1 cellular context compared by ENCODE assay signal in the genomic region with DNA sequence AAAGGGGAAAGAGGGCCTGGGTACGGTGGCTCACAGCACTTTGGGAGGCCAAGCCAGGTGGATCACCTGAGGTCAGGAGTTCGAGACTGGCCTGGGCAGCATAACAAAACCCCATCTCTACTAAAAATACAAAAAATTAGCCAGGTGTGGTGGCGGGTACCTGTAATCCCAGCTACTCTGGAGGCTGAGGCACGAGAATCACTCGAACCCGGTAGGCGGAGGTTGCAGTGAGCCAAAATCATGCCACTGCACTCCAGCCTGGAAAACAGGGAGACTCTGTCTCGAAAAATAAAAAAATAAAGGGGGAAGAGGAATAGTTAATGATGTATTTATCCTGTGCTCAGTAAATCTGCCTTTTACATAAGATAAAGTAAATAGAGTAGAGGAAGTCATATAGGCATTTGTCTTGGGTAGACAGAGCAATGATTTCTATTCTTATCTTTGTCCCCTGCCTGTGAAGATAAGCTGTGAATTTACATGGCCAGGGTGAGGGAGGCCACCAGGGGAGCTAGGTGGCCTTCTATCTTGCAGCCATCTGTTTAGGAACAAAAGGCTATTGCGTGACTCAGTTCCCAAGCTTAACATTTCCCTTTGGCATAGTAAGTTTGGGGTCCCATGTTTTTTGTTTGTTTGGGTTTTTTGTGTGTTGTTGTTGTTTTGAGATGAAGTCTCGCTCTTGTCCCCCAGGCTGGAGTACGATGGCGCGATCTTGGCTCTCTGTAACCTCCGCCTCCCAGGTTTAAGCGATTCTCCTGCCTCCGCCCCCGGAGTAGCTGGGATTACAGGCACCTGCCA.
TF ChIP-seq lines count a peak whose summit lies in the region.

No MANE protein-coding gene starts in this region.

TF ChIP-seq in K562, 482 proteins besides CTCF, POLR2A, EP300 and RAD21 (continued from another document and continues in another):
- TF ChIP-seq, protein P1, sequence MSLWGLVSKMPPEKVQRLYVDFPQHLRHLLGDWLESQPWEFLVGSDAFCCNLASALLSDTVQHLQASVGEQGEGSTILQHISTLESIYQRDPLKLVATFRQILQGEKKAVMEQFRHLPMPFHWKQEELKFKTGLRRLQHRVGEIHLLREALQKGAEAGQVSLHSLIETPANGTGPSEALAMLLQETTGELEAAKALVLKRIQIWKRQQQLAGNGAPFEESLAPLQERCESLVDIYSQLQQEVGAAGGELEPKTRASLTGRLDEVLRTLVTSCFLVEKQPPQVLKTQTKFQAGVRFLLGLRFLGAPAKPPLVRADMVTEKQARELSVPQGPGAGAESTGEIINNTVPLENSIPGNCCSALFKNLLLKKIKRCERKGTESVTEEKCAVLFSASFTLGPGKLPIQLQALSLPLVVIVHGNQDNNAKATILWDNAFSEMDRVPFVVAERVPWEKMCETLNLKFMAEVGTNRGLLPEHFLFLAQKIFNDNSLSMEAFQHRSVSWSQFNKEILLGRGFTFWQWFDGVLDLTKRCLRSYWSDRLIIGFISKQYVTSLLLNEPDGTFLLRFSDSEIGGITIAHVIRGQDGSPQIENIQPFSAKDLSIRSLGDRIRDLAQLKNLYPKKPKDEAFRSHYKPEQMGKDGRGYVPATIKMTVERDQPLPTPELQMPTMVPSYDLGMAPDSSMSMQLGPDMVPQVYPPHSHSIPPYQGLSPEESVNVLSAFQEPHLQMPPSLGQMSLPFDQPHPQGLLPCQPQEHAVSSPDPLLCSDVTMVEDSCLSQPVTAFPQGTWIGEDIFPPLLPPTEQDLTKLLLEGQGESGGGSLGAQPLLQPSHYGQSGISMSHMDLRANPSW (CRISPR knock-in tag; IDR thresholded peaks at IDR 0.05): no peak
- TF ChIP-seq, protein P2, sequence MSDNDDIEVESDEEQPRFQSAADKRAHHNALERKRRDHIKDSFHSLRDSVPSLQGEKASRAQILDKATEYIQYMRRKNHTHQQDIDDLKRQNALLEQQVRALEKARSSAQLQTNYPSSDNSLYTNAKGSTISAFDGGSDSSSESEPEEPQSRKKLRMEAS (CRISPR knock-in tag; IDR thresholded peaks at IDR 0.05): no peak
- TF ChIP-seq GABPA (tag; conservative IDR thresholded peaks at IDR 0.05; ENCODE audit: low read depth) (no peak), ZNF140 (CRISPR knock-in tag; IDR thresholded peaks at IDR 0.05) (no peak), SMARCB1 (IDR thresholded peaks at IDR 0.05; ENCODE audit: insufficient read length, low read depth) (no peak), ZNF444 (CRISPR knock-in tag; IDR thresholded peaks at IDR 0.05) (no peak), POLR2B (IDR thresholded peaks at IDR 0.05; ENCODE audit: low read depth, partially characterized antibody) (no peak), KAT2B (IDR thresholded peaks at IDR 0.05; ENCODE audit: low read depth, low read length) (no peak), BCOR (IDR thresholded peaks at IDR 0.05) (peak; percentile 85), CAMTA2 (CRISPR knock-in tag; conservative IDR thresholded peaks at IDR 0.05) (no peak), GTF2A2 (tag; IDR thresholded peaks at IDR 0.05) (no peak), MTA1 (IDR thresholded peaks at IDR 0.05; ENCODE audit: borderline replicate concordance) (peak; percentile 71; the same call in 1 of the 2 replicates), TAF7 (tag; IDR thresholded peaks at IDR 0.05) (no peak), GTF2F1 (IDR thresholded peaks at IDR 0.05; ENCODE audit: low read depth, low read length) (no peak), ZNF551 (CRISPR knock-in tag; IDR thresholded peaks at IDR 0.05) (no peak), KLF1 (tag; IDR thresholded peaks at IDR 0.05) (no peak), BDP1 (IDR thresholded peaks at IDR 0.05; ENCODE audit: insufficient read depth, insufficient read length) (no peak), SMC3 (conservative IDR thresholded peaks at IDR 0.05; ENCODE audit: insufficient read depth, low read depth, low read length) (no peak), CHCHD3 (CRISPR knock-in tag; IDR thresholded peaks at IDR 0.05) (no peak), MEF2A (IDR thresholded peaks at IDR 0.05; ENCODE audit: control insufficient read depth, low read depth, low read length) (no peak), ZNF76 (CRISPR knock-in tag; IDR thresholded peaks at IDR 0.05; ENCODE audit: borderline replicate concordance) (no peak), KAT8 (IDR thresholded peaks at IDR 0.05; ENCODE audit: low read depth) (no peak), NFIC (IDR thresholded peaks at IDR 0.05) (peak; percentile 79), ZFP1 (CRISPR knock-in tag; IDR thresholded peaks at IDR 0.05) (no peak), TBL1XR1 (IDR thresholded peaks at IDR 0.05; ENCODE audit: low read length in 2 of 2) (peak in 1 of 2 experiments; percentile 92; a peak in 2 of 4 replicates), XRCC4 (IDR thresholded peaks at IDR 0.05; ENCODE audit: extremely low read depth, insufficient read depth, insufficient read length) (no peak), RBFOX2 (IDR thresholded peaks at IDR 0.05; ENCODE audit: low read depth, low read length) (no peak), PHF8 (IDR thresholded peaks at IDR 0.05; ENCODE audit: borderline replicate concordance, low read length) (no peak), POLR3A (IDR thresholded peaks at IDR 0.05; ENCODE audit: borderline replicate concordance, extremely low read depth, insufficient read depth, insufficient read length) (no peak), ZNF583 (CRISPR knock-in tag; IDR thresholded peaks at IDR 0.05) (0 out of 2 replicates have a peak, but pooled peaks have one; percentile 29), ZKSCAN1 (IDR thresholded peaks at IDR 0.05; ENCODE audit: low read depth, low read length) (no peak), SMAD4 (CRISPR knock-in tag; conservative IDR thresholded peaks at IDR 0.05) (peak; percentile 95), MYNN (IDR thresholded peaks at IDR 0.05) (peak; percentile 21; the same call in 1 of the 2 replicates), MYNN (CRISPR knock-in tag; IDR thresholded peaks at IDR 0.05) (no peak), SETDB1 (IDR thresholded peaks at IDR 0.05; ENCODE audit: low read length) (no peak), ILK (tag; IDR thresholded peaks at IDR 0.05; ENCODE audit: borderline replicate concordance, low read depth) (no peak), RBBP5 (IDR thresholded peaks at IDR 0.05; ENCODE audit: borderline replicate concordance, insufficient read depth, low read length, poor library complexity, severe bottlenecking) (no peak), ADNP (tag; IDR thresholded peaks at IDR 0.05) (peak; percentile 88), NBN (IDR thresholded peaks at IDR 0.05; ENCODE audit: low read depth) (peak; percentile 41; the same call in 1 of the 2 replicates), YBX1 (IDR thresholded peaks at IDR 0.05) (no peak), ZNF41 (CRISPR knock-in tag; conservative IDR thresholded peaks at IDR 0.05) (no peak), CBX8 (IDR thresholded peaks at IDR 0.05; ENCODE audit: borderline replicate concordance, extremely low read depth, low read depth, low read length, poor library complexity, severe bottlenecking) (no peak), SMARCE1 (IDR thresholded peaks at IDR 0.05) (peak; percentile 90)
- TF ChIP-seq, protein P3, sequence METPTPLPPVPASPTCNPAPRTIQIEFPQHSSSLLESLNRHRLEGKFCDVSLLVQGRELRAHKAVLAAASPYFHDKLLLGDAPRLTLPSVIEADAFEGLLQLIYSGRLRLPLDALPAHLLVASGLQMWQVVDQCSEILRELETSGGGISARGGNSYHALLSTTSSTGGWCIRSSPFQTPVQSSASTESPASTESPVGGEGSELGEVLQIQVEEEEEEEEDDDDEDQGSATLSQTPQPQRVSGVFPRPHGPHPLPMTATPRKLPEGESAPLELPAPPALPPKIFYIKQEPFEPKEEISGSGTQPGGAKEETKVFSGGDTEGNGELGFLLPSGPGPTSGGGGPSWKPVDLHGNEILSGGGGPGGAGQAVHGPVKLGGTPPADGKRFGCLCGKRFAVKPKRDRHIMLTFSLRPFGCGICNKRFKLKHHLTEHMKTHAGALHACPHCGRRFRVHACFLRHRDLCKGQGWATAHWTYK (CRISPR knock-in tag; IDR thresholded peaks at IDR 0.05): peak; percentile 37; the same call in 1 of the 2 replicates
- TF ChIP-seq, protein P4, sequence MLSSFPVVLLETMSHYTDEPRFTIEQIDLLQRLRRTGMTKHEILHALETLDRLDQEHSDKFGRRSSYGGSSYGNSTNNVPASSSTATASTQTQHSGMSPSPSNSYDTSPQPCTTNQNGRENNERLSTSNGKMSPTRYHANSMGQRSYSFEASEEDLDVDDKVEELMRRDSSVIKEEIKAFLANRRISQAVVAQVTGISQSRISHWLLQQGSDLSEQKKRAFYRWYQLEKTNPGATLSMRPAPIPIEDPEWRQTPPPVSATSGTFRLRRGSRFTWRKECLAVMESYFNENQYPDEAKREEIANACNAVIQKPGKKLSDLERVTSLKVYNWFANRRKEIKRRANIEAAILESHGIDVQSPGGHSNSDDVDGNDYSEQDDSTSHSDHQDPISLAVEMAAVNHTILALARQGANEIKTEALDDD (IDR thresholded peaks at IDR 0.05): no peak
- TF ChIP-seq, protein P5, sequence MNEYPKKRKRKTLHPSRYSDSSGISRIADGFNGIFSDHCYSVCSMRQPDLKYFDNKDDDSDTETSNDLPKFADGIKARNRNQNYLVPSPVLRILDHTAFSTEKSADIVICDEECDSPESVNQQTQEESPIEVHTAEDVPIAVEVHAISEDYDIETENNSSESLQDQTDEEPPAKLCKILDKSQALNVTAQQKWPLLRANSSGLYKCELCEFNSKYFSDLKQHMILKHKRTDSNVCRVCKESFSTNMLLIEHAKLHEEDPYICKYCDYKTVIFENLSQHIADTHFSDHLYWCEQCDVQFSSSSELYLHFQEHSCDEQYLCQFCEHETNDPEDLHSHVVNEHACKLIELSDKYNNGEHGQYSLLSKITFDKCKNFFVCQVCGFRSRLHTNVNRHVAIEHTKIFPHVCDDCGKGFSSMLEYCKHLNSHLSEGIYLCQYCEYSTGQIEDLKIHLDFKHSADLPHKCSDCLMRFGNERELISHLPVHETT (CRISPR knock-in tag; conservative IDR thresholded peaks at IDR 0.05 in 1 of 2, IDR thresholded peaks at IDR 0.05 in 1 of 2): peak in 1 of 2 experiments; percentile 80; a peak in 2 of 4 replicates
- TF ChIP-seq, protein P6, sequence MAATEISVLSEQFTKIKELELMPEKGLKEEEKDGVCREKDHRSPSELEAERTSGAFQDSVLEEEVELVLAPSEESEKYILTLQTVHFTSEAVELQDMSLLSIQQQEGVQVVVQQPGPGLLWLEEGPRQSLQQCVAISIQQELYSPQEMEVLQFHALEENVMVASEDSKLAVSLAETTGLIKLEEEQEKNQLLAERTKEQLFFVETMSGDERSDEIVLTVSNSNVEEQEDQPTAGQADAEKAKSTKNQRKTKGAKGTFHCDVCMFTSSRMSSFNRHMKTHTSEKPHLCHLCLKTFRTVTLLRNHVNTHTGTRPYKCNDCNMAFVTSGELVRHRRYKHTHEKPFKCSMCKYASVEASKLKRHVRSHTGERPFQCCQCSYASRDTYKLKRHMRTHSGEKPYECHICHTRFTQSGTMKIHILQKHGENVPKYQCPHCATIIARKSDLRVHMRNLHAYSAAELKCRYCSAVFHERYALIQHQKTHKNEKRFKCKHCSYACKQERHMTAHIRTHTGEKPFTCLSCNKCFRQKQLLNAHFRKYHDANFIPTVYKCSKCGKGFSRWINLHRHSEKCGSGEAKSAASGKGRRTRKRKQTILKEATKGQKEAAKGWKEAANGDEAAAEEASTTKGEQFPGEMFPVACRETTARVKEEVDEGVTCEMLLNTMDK (IDR thresholded peaks at IDR 0.05; ENCODE audit: borderline replicate concordance, insufficient read depth, low read depth, low read length, poor library complexity, severe bottlenecking): no peak
- TF ChIP-seq, protein P7, sequence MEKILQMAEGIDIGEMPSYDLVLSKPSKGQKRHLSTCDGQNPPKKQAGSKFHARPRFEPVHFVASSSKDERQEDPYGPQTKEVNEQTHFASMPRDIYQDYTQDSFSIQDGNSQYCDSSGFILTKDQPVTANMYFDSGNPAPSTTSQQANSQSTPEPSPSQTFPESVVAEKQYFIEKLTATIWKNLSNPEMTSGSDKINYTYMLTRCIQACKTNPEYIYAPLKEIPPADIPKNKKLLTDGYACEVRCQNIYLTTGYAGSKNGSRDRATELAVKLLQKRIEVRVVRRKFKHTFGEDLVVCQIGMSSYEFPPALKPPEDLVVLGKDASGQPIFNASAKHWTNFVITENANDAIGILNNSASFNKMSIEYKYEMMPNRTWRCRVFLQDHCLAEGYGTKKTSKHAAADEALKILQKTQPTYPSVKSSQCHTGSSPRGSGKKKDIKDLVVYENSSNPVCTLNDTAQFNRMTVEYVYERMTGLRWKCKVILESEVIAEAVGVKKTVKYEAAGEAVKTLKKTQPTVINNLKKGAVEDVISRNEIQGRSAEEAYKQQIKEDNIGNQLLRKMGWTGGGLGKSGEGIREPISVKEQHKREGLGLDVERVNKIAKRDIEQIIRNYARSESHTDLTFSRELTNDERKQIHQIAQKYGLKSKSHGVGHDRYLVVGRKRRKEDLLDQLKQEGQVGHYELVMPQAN (IDR thresholded peaks at IDR 0.05; ENCODE audit: borderline replicate concordance): no peak
- TF ChIP-seq, protein P8, sequence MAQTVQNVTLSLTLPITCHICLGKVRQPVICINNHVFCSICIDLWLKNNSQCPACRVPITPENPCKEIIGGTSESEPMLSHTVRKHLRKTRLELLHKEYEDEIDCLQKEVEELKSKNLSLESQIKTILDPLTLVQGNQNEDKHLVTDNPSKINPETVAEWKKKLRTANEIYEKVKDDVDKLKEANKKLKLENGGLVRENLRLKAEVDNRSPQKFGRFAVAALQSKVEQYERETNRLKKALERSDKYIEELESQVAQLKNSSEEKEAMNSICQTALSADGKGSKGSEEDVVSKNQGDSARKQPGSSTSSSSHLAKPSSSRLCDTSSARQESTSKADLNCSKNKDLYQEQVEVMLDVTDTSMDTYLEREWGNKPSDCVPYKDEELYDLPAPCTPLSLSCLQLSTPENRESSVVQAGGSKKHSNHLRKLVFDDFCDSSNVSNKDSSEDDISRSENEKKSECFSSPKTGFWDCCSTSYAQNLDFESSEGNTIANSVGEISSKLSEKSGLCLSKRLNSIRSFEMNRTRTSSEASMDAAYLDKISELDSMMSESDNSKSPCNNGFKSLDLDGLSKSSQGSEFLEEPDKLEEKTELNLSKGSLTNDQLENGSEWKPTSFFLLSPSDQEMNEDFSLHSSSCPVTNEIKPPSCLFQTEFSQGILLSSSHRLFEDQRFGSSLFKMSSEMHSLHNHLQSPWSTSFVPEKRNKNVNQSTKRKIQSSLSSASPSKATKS (CRISPR knock-in tag; IDR thresholded peaks at IDR 0.05): no peak
- TF ChIP-seq, protein P9, sequence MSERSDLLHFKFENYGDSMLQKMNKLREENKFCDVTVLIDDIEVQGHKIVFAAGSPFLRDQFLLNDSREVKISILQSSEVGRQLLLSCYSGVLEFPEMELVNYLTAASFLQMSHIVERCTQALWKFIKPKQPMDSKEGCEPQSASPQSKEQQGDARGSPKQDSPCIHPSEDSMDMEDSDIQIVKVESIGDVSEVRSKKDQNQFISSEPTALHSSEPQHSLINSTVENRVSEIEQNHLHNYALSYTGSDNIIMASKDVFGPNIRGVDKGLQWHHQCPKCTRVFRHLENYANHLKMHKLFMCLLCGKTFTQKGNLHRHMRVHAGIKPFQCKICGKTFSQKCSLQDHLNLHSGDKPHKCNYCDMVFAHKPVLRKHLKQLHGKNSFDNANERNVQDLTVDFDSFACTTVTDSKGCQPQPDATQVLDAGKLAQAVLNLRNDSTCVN (CRISPR knock-in tag; IDR thresholded peaks at IDR 0.05): no peak
- TF ChIP-seq, protein P10, sequence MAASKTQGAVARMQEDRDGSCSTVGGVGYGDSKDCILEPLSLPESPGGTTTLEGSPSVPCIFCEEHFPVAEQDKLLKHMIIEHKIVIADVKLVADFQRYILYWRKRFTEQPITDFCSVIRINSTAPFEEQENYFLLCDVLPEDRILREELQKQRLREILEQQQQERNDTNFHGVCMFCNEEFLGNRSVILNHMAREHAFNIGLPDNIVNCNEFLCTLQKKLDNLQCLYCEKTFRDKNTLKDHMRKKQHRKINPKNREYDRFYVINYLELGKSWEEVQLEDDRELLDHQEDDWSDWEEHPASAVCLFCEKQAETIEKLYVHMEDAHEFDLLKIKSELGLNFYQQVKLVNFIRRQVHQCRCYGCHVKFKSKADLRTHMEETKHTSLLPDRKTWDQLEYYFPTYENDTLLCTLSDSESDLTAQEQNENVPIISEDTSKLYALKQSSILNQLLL (CRISPR knock-in tag; IDR thresholded peaks at IDR 0.05; ENCODE audit: borderline replicate concordance): no peak
